Comparison of ENCODE assay signal across 8 cellular contexts in genomic region chr22:37674951-37675929, GRCh38. TPM values are rescaled to one million over a fixed set of nuclear protein-coding genes. Genes with fewer than 3 reads are reported as not detected.
DNase-seq lines count a peak whose midpoint lies in the region; ATAC-seq and TF ChIP-seq lines count a peak whose summit lies in the region.

Gene LGALS1 (plus strand): TSS chr22:37675636. CDS start chr22:37675703, 67 bp downstream.

- no peak for TF ChIP-seq CTCF in sigmoid colon (IDR thresholded peaks at IDR 0.05)

- H3K36me3 ChIP-seq in MG63 (peaks cover 40% of the 10 kb centered on the region), iPS DF 6.9 (ENCODE audit: control insufficient read depth, insufficient read depth, low read length) (peaks cover 3% of the 10 kb centered on the region; the same call in 1 of the 2 replicates), sigmoid colon (peaks cover 0 to 18% (median 6%) of the 10 kb centered on the region in 4 donors)

- ATAC-seq in GM21526 (IDR thresholded peaks at IDR 0.05; ENCODE audit: low FRiP score, unreplicated experiment): peak; percentile 36
- ATAC-seq in GM19397 (IDR thresholded peaks at IDR 0.05; ENCODE audit: unreplicated experiment): no peak

- H3K27ac ChIP-seq in iPS DF 6.9 (ENCODE audit: low read length) (no peak within 1 kb of the TSS), sigmoid colon (peak within 1 kb of the TSS; percentile 92 to 99 (median 95))

- H3K4me3 ChIP-seq in MG63: peak within 1 kb of the TSS; percentile 82
- peak within 1 kb of the TSS; percentile 5; the same call in 1 of the 2 replicates for H3K4me3 ChIP-seq in iPS DF 6.9 (ENCODE audit: low read length)
- peak within 1 kb of the TSS; percentile 48 to 67 (median 59) for H3K4me3 ChIP-seq in sigmoid colon

- H3K4me1 ChIP-seq in iPS DF 6.9 (ENCODE audit: control insufficient read depth, insufficient read depth, low read length) (peaks cover 12% of the 10 kb centered on the region), sigmoid colon (peaks cover 0 to 62% (median 52%) of the 10 kb centered on the region in 4 donors)

- peak; percentile 38 for DNase-seq in DMS 273 treated with DMSO at 0.1 percent for 48 hours (lab: John Stamatoyannopoulos, UW)
- peak; percentile 99 for DNase-seq in MG63
- peak; percentile 50 for DNase-seq in T-helper 22 cell (ENCODE audit: low read depth)
- DNase-seq in brain pericyte (ENCODE audit: low read depth, low spot score): peak; percentile 76
- no peak for DNase-seq in iPS DF 6.9 (ENCODE audit: low read depth, low spot score)
- DNase-seq in sigmoid colon: peak; percentile 99

- intact Hi-C loops in sigmoid colon (cut with DNase I): no loop called here

- peak in 2 of 4 donors; percentile 49 to 50 for TF ChIP-seq EP300 in sigmoid colon (IDR thresholded peaks at IDR 0.05)

- H3K27me3 ChIP-seq in MG63 (no peaks in the 10 kb centered on the region), iPS DF 6.9 (ENCODE audit: control insufficient read depth, insufficient read depth, low read length) (no peaks in the 10 kb centered on the region), sigmoid colon (no peaks in the 10 kb centered on the region)

- TF ChIP-seq POLR2A in sigmoid colon (IDR thresholded peaks at IDR 0.05): peak; percentile 79 to 89

- WGBS in iPS DF 6.9 (ENCODE audit: insufficient coverage, insufficient read length): no CpG with 5 or more reads among the region's 34 CpGs
- WGBS in sigmoid colon, 2 donors: 10 to 16% methylated on average over 34 of the region's 34 CpGs

- H3K9me3 ChIP-seq in MG63 (no peaks in the 10 kb centered on the region), iPS DF 6.9 (ENCODE audit: control insufficient read depth, insufficient read depth, low read length) (no peaks in the 10 kb centered on the region), sigmoid colon (no peaks in the 10 kb centered on the region)

RNA-seq across cellular contexts. Expression of gene LGALS1, which starts in this region (rescaled TPM):
- total RNA-seq in MG63 (2014; rRNA removed; shearing (Covaris generic); ENCODE audit: low replicate concordance): 3,913 and 4,947 TPM in 2 replicates
- total RNA-seq in sigmoid colon: 1,000 to 10,000 TPM in 3 of 4 donors, 100 to 1,000 TPM in 1; 911 to 2,925 (median 2,030) TPM
- polyA plus RNA-seq in sigmoid colon: 100 to 1,000 TPM; 373 to 487 (median 439) TPM

Comparison
In these comparisons a context has a peak if more than half of its experiments do, and no peak if none do; other contexts are left out.
1. H3K4me3 ChIP-seq: peak in every context shown above with its lines; median percentile 82 in MG63; 59 in sigmoid colon; 5 in iPS DF 6.9.